ENCODE assay signal across 20 cellular contexts in the genomic region with DNA sequence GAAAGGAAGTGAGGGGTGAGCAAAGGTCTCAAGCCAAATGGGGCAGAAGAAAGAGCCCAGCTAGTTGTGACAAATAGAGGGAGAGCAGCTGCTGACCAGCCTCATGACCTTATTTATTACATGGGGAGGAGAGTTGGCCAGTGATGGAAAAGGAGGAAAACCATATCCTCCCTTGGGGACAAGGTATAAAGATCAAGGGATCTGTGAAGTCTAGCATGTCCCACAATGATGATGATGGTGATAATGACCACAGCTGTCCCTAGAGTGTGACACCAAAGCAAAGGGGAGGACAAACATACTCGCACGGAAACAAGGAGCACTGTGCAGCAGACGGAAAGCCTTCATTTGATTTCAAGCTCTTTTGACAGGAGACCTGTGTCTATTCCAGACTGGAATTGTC.
"Had no signal": no experiment of that assay in that cellular context is flagged by ENCODE, and none has a peak within 500 bp of the region (broad histone marks: within the 10 kb centered on the region; RNA-seq: fewer than 3 reads in every experiment).

No MANE protein-coding gene starts in this region.

- H3K4me1 ChIP-seq: foreskin keratinocyte, spleen, tibial artery, upper lobe of right lung, vagina had no signal

- H3K9me3 Mint-ChIP-seq: dendritic cell treated with granulocyte-macrophage colony-stimulating factor and Interleukin-4, amounts not matched to agents 40 ng/mL and 50 ng/mL, for 4 days; neural crest cell; stimulated activated memory B cell treated with anti-CD40 and anti-IgM and Interleukin-4, amounts not matched to agents 10 μg/mL and 1 μg/mL and 100 μg/mL, for 72 hours; stimulated activated naive CD8-positive, alpha-beta T cell treated with anti-CD3 and anti-CD28 coated beads, Interleukin-15, Interleukin-2, amounts not matched to agents 100 ng/mL and 50 ng/mL, for 24 hours had no signal

- H3K27ac ChIP-seq: foreskin keratinocyte, ovary, tibial artery, upper lobe of right lung, vagina had no signal

- H3K36me3 ChIP-seq: ovary, spleen, tibial artery, upper lobe of right lung, vagina had no signal

- H3K27me3 Mint-ChIP-seq: dendritic cell treated with granulocyte-macrophage colony-stimulating factor and Interleukin-4, amounts not matched to agents 40 ng/mL and 50 ng/mL, for 4 days had no signal

- H3K4me3 Mint-ChIP-seq: dendritic cell treated with granulocyte-macrophage colony-stimulating factor and Interleukin-4, amounts not matched to agents 40 ng/mL and 50 ng/mL, for 4 days; naive thymus-derived CD4-positive, alpha-beta T cell; neural crest cell; stimulated activated memory B cell treated with anti-CD40 and anti-IgM and Interleukin-4, amounts not matched to agents 10 μg/mL and 1 μg/mL and 100 μg/mL, for 72 hours; stimulated activated naive CD8-positive, alpha-beta T cell treated with anti-CD3 and anti-CD28 coated beads, Interleukin-15, Interleukin-2, amounts not matched to agents 100 ng/mL and 50 ng/mL, for 24 hours had no signal

- DNase-seq: erythroblast; foreskin keratinocyte; kidney; left colon; mesendoderm; naive thymus-derived CD4-positive, alpha-beta T cell; ovary; right cardiac atrium; spleen; stimulated activated CD4-positive, alpha-beta T cell treated with anti-CD3 and anti-CD28 coated beads, Interleukin-15, amount 100 ng/mL, for 24 hours; stimulated activated CD4-positive, alpha-beta T cell treated with anti-CD3 and anti-CD28 coated beads, Interleukin-1b, Interleukin-23, amount 100 ng/mL, for 48 hours; stimulated activated CD4-positive, alpha-beta T cell treated with anti-CD3 and anti-CD28 coated beads, Interleukin-4, amount 100 ng/mL, for 24 hours; tibial artery; upper lobe of right lung had no signal

- H3K36me3 Mint-ChIP-seq: naive thymus-derived CD4-positive, alpha-beta T cell; stimulated activated memory B cell treated with anti-CD40 and anti-IgM and Interleukin-4, amounts not matched to agents 10 μg/mL and 1 μg/mL and 100 μg/mL, for 72 hours had no signal

- H3K4me1 Mint-ChIP-seq: stimulated activated memory B cell treated with anti-CD40 and anti-IgM and Interleukin-4, amounts not matched to agents 10 μg/mL and 1 μg/mL and 100 μg/mL, for 72 hours had no signal

- H3K27ac Mint-ChIP-seq: dendritic cell treated with granulocyte-macrophage colony-stimulating factor and Interleukin-4, amounts not matched to agents 40 ng/mL and 50 ng/mL, for 4 days; naive thymus-derived CD4-positive, alpha-beta T cell; stimulated activated memory B cell treated with anti-CD40 and anti-IgM and Interleukin-4, amounts not matched to agents 10 μg/mL and 1 μg/mL and 100 μg/mL, for 72 hours; stimulated activated naive CD8-positive, alpha-beta T cell treated with anti-CD3 and anti-CD28 coated beads, Interleukin-15, Interleukin-2, amounts not matched to agents 100 ng/mL and 50 ng/mL, for 24 hours had no signal

- H3K4me3 ChIP-seq: ovary, spleen, tibial artery, upper lobe of right lung, vagina had no signal

- H3K27me3 ChIP-seq: ovary, spleen, tibial artery, vagina had no signal

- H3K9me3 ChIP-seq: ovary, spleen, tibial artery, upper lobe of right lung, vagina had no signal

- FAIRE-seq: colon, kidney had no signal

- ATAC-seq: foreskin keratinocyte; left colon; naive thymus-derived CD4-positive, alpha-beta T cell; right cardiac atrium; stimulated activated memory B cell treated with anti-CD40 and anti-IgM and Interleukin-4, amounts not matched to agents 10 μg/mL and 1 μg/mL and 100 μg/mL, for 72 hours; upper lobe of right lung had no signal
